In genomic region chr3:15722877-15723623, GRCh38 we compare ENCODE assay signal across 21 cellular contexts.
"Had no signal": no experiment of that assay in that cellular context is flagged by ENCODE, and none has a peak within 500 bp of the region (broad histone marks: within the 10 kb centered on the region; RNA-seq: fewer than 3 reads in every experiment).

No MANE protein-coding gene starts in this region.

- H3K4me1 Mint-ChIP-seq: central memory CD8-positive, alpha-beta T cell had no signal

- H3K4me2 ChIP-seq: SK-N-SH, smooth muscle cell had no signal

- H3K9me3 ChIP-seq: gastroesophageal sphincter, heart right ventricle, neutrophil, SK-N-SH, testis had no signal

- H3K9me3 Mint-ChIP-seq: activated naive CD8-positive, alpha-beta T cell treated with anti-CD3 and anti-CD28 coated beads, Interleukin-2, amount 10 ng/mL, durations not matched to agents 7 days and 5 days; activated T-cell treated with anti-CD3 and anti-CD28 coated beads, Interleukin-2, amount 50 U/mL, for 24 hours; central memory CD8-positive, alpha-beta T cell; naive thymus-derived CD4-positive, alpha-beta T cell; stimulated activated naive CD8-positive, alpha-beta T cell treated with anti-CD3 and anti-CD28 coated beads, Interleukin-15, amount 100 ng/mL, for 72 hours had no signal

- H3K4me1 ChIP-seq: gastroesophageal sphincter, heart right ventricle, testis had no signal

- H3K27me3 Mint-ChIP-seq: activated CD8-positive, alpha-beta memory T cell treated with anti-CD3 and anti-CD28 coated beads, Interleukin-2, amount 10 ng/mL, durations not matched to agents 7 days and 5 days; activated naive CD8-positive, alpha-beta T cell treated with anti-CD3 and anti-CD28 coated beads, Interleukin-2, amount 10 ng/mL, durations not matched to agents 7 days and 5 days; activated T-cell treated with anti-CD3 and anti-CD28 coated beads, Interleukin-2, amount 50 U/mL, for 24 hours; central memory CD8-positive, alpha-beta T cell; naive thymus-derived CD4-positive, alpha-beta T cell; stimulated activated naive CD8-positive, alpha-beta T cell treated with anti-CD3 and anti-CD28 coated beads, Interleukin-15, amount 100 ng/mL, for 72 hours had no signal

- DNase-seq: activated CD4-positive, alpha-beta T cell treated with anti-CD3 and anti-CD28 coated beads for 1 hour; activated CD4-positive, alpha-beta T cell treated with anti-CD3 and anti-CD28 coated beads, Interleukin-2, amount 50 U/mL, for 4 hours; activated CD8-positive, alpha-beta memory T cell treated with anti-CD3 and anti-CD28 coated beads, Interleukin-2, amount 10 ng/mL, durations not matched to agents 7 days and 5 days; activated naive CD8-positive, alpha-beta T cell treated with anti-CD3 and anti-CD28 coated beads, Interleukin-2, amount 10 ng/mL, durations not matched to agents 7 days and 5 days; activated T-cell treated with anti-CD3 and anti-CD28 coated beads, Interleukin-2, amount 50 U/mL, for 24 hours; anterior cingulate cortex; brain microvascular endothelial cell; effector CD8-positive, alpha-beta T cell; heart right ventricle; left cardiac atrium; naive thymus-derived CD4-positive, alpha-beta T cell; posterior cingulate gyrus; right cardiac atrium; SK-N-SH; stimulated activated naive CD8-positive, alpha-beta T cell treated with anti-CD3 and anti-CD28 coated beads, Interleukin-15, amount 100 ng/mL, for 72 hours; testis had no signal

- H3K4me3 ChIP-seq: gastroesophageal sphincter, heart right ventricle, smooth muscle cell, testis had no signal

- ATAC-seq: activated CD8-positive, alpha-beta memory T cell treated with anti-CD3 and anti-CD28 coated beads, Interleukin-2, amount 10 ng/mL, durations not matched to agents 7 days and 5 days; gastroesophageal sphincter; heart right ventricle; left cardiac atrium; naive thymus-derived CD4-positive, alpha-beta T cell; right cardiac atrium; stimulated activated naive CD8-positive, alpha-beta T cell treated with anti-CD3 and anti-CD28 coated beads, Interleukin-15, amount 100 ng/mL, for 72 hours had no signal

- H3K27ac Mint-ChIP-seq: activated CD8-positive, alpha-beta memory T cell treated with anti-CD3 and anti-CD28 coated beads, Interleukin-2, amount 10 ng/mL, durations not matched to agents 7 days and 5 days; activated naive CD8-positive, alpha-beta T cell treated with anti-CD3 and anti-CD28 coated beads, Interleukin-2, amount 10 ng/mL, durations not matched to agents 7 days and 5 days; activated T-cell treated with anti-CD3 and anti-CD28 coated beads, Interleukin-2, amount 50 U/mL, for 24 hours; stimulated activated naive CD8-positive, alpha-beta T cell treated with anti-CD3 and anti-CD28 coated beads, Interleukin-15, amount 100 ng/mL, for 72 hours had no signal

- H3K27ac ChIP-seq: brain microvascular endothelial cell, gastroesophageal sphincter, heart right ventricle, neutrophil, VCaP had no signal

- H3K4me3 Mint-ChIP-seq: activated CD8-positive, alpha-beta memory T cell treated with anti-CD3 and anti-CD28 coated beads, Interleukin-2, amount 10 ng/mL, durations not matched to agents 7 days and 5 days; activated naive CD8-positive, alpha-beta T cell treated with anti-CD3 and anti-CD28 coated beads, Interleukin-2, amount 10 ng/mL, durations not matched to agents 7 days and 5 days; activated T-cell treated with anti-CD3 and anti-CD28 coated beads, Interleukin-2, amount 50 U/mL, for 24 hours; central memory CD8-positive, alpha-beta T cell; naive thymus-derived CD4-positive, alpha-beta T cell; stimulated activated naive CD8-positive, alpha-beta T cell treated with anti-CD3 and anti-CD28 coated beads, Interleukin-15, amount 100 ng/mL, for 72 hours had no signal

- H3K9ac ChIP-seq: SK-N-SH had no signal

- H3K27me3 ChIP-seq: brain microvascular endothelial cell, gastroesophageal sphincter, heart right ventricle, neutrophil, testis had no signal
